ENCODE assay signal across 8 cellular contexts in the genomic region with DNA sequence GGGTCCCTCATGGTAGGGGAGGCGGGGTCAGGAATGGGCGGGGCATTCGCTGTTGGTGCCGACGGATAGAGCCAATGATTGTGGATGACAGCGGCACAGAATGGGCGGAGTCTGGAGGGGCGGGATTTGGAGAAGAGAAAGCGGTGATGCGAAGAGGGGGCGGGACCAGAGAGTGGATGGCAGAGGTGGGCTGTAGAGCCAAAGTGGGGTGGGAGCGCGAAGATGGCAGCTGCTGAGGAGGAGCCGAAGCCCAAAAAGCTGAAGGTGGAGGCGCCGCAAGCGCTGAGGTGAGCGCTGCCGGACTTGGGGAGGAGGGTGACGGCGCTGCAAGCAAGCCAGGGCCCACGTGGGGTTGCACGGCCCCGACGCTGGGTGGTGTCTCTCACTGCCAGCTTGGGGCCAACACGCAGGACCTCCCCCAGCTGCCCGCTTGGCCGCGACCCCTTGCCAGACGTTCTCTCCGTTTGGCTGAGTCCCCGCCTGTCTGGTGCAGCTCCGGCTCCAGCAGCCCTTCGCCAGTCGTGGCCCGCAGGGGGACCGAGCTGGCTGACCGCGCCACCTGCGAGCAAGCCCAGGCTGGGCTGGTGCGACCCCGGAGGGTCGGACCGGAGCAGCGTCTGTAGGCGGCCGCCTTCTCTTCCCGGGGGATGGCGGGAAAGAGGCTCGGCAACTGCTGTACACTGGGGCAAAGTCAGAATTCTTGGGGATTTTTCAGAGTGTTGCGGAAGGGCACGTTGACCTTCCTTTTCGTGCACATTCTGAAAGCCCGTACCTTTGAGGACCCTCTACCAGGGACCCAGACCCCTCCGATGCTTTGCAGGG. TPM values are rescaled to one million over a fixed set of nuclear protein-coding genes. Genes with fewer than 3 reads are reported as not detected.
DNase-seq lines count a peak whose midpoint lies in the region; ATAC-seq and TF ChIP-seq lines count a peak whose summit lies in the region.

TSS of gene ADK (plus strand) at position 165 of the 822 bp plus-strand sequence. CDS start at position 223, 58 bp downstream.

- H3K36me3 Mint-ChIP-seq in activated T-cell treated with anti-CD3 and anti-CD28 coated beads, Interleukin-2, amount 50 U/mL, for 24 hours (ENCODE audit: low read depth) = peaks cover 35% of the 10 kb centered on the region

- 0 to 1% methylated on average over 49 to 55 of the region's 55 CpGs for WGBS in esophagus, 2 donors

- no peak within 1 kb of the TSS for H3K4me3 Mint-ChIP-seq in activated T-cell treated with anti-CD3 and anti-CD28 coated beads, Interleukin-2, amount 50 U/mL, for 24 hours

- ATAC-seq in GM21381 (IDR thresholded peaks at IDR 0.05; ENCODE audit: unreplicated experiment) = peak; percentile 81

- H3K9me3 Mint-ChIP-seq in activated T-cell treated with anti-CD3 and anti-CD28 coated beads, Interleukin-2, amount 50 U/mL, for 24 hours = no peaks in the 10 kb centered on the region

- H3K27ac Mint-ChIP-seq in activated T-cell treated with anti-CD3 and anti-CD28 coated beads, Interleukin-2, amount 50 U/mL, for 24 hours = no peak within 1 kb of the TSS

- no peaks in the 10 kb centered on the region for H3K27me3 Mint-ChIP-seq in activated T-cell treated with anti-CD3 and anti-CD28 coated beads, Interleukin-2, amount 50 U/mL, for 24 hours

- peak within 1 kb of the TSS; percentile 89 to 100 for H3K4me3 ChIP-seq in esophagus (ENCODE audit: low read depth in 1 of 2, low read length in 2 of 2)
- peak within 1 kb of the TSS; percentile 73 to 97 for H3K4me3 ChIP-seq in muscle layer of duodenum (ENCODE audit: low read depth in 1 of 2, low read length in 2 of 2)

- H3K36me3 ChIP-seq in esophagus (ENCODE audit: control insufficient read depth in 2 of 2, insufficient read depth in 2 of 2, low read length in 1 of 2) (no peaks in the 10 kb centered on the region), muscle layer of duodenum (ENCODE audit: control insufficient read depth in 1 of 2, insufficient read depth in 2 of 2, low read length in 2 of 2) (peaks cover 0 to 3% of the 10 kb centered on the region in 2 donors)

- DNase-seq in DMS 273 treated with DMSO at 0.1 percent for 48 hours (lab: John Stamatoyannopoulos, UW) (peak; percentile 92), HUDEP-2 (lab: John Stamatoyannopoulos, UW; ENCODE audit: unreplicated experiment in 76 of 76) (peak in 73 of 76 experiments; percentile 49 to 99 (median 97))
- peak; percentile 100 for DNase-seq in activated T-cell treated with anti-CD3 and anti-CD28 coated beads, Interleukin-2, amount 50 U/mL, for 24 hours
- DNase-seq in stimulated activated CD8-positive, alpha-beta memory T cell treated with anti-CD3 and anti-CD28 coated beads, Interleukin-7, amount 100 ng/mL, for 4 hours (ENCODE audit: low read depth in 2 of 2) = peak; percentile 99 to 100

- H3K4me1 ChIP-seq in esophagus (ENCODE audit: control insufficient read depth in 2 of 2, insufficient read depth in 2 of 2, low read length in 1 of 2) = no peaks in the 10 kb centered on the region
- peaks cover 3 to 39% of the 10 kb centered on the region in 2 donors for H3K4me1 ChIP-seq in muscle layer of duodenum (ENCODE audit: control insufficient read depth in 1 of 2, insufficient read depth in 2 of 2, low read length in 2 of 2)

- peaks cover 0 to 5% of the 10 kb centered on the region in 2 donors for H3K9me3 ChIP-seq in esophagus (ENCODE audit: control insufficient read depth in 2 of 2, insufficient read depth in 1 of 2, low read depth in 1 of 2, low read length in 1 of 2)
- no peaks in the 10 kb centered on the region for H3K9me3 ChIP-seq in muscle layer of duodenum (ENCODE audit: control insufficient read depth in 1 of 2, low read length in 2 of 2)

- H3K27ac ChIP-seq in esophagus (ENCODE audit: low read depth in 2 of 2, low read length in 1 of 2) = peak within 1 kb of the TSS; percentile 78 to 92
- peak within 1 kb of the TSS; percentile 94 for H3K27ac ChIP-seq in muscle layer of duodenum (ENCODE audit: low read length)

- H3K27me3 ChIP-seq in esophagus (ENCODE audit: control insufficient read depth in 1 of 2, insufficient read depth in 2 of 2, low read length in 2 of 2) (no peaks in the 10 kb centered on the region), muscle layer of duodenum (ENCODE audit: low read depth, low read length) (no peaks in the 10 kb centered on the region)

- peaks cover 45% of the 10 kb centered on the region for H3K4me1 Mint-ChIP-seq in activated T-cell treated with anti-CD3 and anti-CD28 coated beads, Interleukin-2, amount 50 U/mL, for 24 hours (ENCODE audit: low read depth)

TF ChIP-seq in PFSK-1, 5 proteins besides CTCF, POLR2A, EP300 and RAD21:
- TF ChIP-seq POLR2AphosphoS5 (IDR thresholded peaks at IDR 0.05; ENCODE audit: low read depth, low read length) (peak; percentile 66), SIN3A (IDR thresholded peaks at IDR 0.05; ENCODE audit: borderline replicate concordance, insufficient read depth, low read length) (no peak), FOXP2 (optimal IDR thresholded peaks at IDR 0.05; ENCODE audit: borderline replicate concordance, extremely low read depth, extremely low read length, insufficient read depth) (peak; percentile 12), TAF1 (IDR thresholded peaks at IDR 0.05; ENCODE audit: borderline replicate concordance, insufficient read depth, low read length) (no peak), REST (IDR thresholded peaks at IDR 0.05; ENCODE audit: insufficient read depth in 1 of 2, low read depth in 2 of 2, low read length in 2 of 2) (no peak)

RNA-seq across cellular contexts. Expression of gene ADK, which starts in this region (rescaled TPM):
- polyA plus RNA-seq in PFSK-1 (2012; ENCODE audit: insufficient read length, low read depth) = 22.6 TPM
- polyA plus RNA-seq in esophagus = 10 to 100 TPM; 27.3 to 45.2 TPM

Comparison
In these comparisons a context has a peak if more than half of its experiments do, and no peak if none do; other contexts are left out.
1. Peak in every context shown above with its lines: DNase-seq, ATAC-seq, H3K4me3 ChIP-seq and H3K27ac ChIP-seq.